In the genomic region with DNA sequence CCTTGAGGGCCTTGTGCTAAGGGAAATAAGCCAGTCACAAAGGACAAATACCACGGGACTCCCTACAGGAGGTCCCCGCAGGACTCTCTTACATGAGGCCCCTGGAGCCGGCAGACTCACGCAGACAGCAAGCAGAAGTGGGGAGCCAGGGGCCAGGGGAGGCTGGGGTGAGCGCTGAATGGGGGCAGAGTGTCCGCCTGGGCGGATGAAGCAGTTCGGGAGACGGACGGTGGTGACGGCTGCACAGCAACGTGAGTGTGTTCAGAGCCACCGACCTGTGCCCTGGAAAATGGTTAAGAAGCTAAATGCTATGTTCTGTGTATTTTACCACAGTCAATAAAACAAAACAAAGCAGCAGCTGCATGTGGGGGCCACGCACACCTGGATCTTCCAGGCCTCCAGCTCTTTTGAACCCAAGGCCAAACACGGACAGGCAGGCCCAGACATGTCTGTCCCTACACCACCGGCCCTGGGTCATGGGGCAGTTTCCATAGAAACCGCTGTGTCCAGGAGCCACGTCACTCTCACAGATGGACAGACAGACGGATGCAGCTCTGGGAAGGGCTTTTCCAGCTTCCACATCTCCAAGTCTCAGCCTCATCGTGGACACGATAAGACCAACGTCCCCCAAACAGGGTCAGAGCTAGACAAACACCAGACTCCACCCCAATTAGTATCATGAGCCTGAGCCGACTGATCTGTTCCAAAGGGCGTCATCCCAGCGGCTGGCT, we compare ENCODE assay signal across 2 cellular contexts.
TF ChIP-seq lines count a peak whose summit lies in the region.

No MANE protein-coding gene starts in this region.

TF ChIP-seq in GM23338, 12 proteins besides CTCF, POLR2A, EP300 and RAD21 (continued from another document):
- TF ChIP-seq, protein P1, sequence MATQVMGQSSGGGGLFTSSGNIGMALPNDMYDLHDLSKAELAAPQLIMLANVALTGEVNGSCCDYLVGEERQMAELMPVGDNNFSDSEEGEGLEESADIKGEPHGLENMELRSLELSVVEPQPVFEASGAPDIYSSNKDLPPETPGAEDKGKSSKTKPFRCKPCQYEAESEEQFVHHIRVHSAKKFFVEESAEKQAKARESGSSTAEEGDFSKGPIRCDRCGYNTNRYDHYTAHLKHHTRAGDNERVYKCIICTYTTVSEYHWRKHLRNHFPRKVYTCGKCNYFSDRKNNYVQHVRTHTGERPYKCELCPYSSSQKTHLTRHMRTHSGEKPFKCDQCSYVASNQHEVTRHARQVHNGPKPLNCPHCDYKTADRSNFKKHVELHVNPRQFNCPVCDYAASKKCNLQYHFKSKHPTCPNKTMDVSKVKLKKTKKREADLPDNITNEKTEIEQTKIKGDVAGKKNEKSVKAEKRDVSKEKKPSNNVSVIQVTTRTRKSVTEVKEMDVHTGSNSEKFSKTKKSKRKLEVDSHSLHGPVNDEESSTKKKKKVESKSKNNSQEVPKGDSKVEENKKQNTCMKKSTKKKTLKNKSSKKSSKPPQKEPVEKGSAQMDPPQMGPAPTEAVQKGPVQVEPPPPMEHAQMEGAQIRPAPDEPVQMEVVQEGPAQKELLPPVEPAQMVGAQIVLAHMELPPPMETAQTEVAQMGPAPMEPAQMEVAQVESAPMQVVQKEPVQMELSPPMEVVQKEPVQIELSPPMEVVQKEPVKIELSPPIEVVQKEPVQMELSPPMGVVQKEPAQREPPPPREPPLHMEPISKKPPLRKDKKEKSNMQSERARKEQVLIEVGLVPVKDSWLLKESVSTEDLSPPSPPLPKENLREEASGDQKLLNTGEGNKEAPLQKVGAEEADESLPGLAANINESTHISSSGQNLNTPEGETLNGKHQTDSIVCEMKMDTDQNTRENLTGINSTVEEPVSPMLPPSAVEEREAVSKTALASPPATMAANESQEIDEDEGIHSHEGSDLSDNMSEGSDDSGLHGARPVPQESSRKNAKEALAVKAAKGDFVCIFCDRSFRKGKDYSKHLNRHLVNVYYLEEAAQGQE (IDR thresholded peaks at IDR 0.05; ENCODE audit: unreplicated experiment) = no peak
- TF ChIP-seq ZNF331 (CRISPR knock-in tag; IDR thresholded peaks at IDR 0.05; ENCODE audit: low read depth) (no peak), ZNF114 (CRISPR knock-in tag; IDR thresholded peaks at IDR 0.05) (no peak)
- TF ChIP-seq, protein P2, sequence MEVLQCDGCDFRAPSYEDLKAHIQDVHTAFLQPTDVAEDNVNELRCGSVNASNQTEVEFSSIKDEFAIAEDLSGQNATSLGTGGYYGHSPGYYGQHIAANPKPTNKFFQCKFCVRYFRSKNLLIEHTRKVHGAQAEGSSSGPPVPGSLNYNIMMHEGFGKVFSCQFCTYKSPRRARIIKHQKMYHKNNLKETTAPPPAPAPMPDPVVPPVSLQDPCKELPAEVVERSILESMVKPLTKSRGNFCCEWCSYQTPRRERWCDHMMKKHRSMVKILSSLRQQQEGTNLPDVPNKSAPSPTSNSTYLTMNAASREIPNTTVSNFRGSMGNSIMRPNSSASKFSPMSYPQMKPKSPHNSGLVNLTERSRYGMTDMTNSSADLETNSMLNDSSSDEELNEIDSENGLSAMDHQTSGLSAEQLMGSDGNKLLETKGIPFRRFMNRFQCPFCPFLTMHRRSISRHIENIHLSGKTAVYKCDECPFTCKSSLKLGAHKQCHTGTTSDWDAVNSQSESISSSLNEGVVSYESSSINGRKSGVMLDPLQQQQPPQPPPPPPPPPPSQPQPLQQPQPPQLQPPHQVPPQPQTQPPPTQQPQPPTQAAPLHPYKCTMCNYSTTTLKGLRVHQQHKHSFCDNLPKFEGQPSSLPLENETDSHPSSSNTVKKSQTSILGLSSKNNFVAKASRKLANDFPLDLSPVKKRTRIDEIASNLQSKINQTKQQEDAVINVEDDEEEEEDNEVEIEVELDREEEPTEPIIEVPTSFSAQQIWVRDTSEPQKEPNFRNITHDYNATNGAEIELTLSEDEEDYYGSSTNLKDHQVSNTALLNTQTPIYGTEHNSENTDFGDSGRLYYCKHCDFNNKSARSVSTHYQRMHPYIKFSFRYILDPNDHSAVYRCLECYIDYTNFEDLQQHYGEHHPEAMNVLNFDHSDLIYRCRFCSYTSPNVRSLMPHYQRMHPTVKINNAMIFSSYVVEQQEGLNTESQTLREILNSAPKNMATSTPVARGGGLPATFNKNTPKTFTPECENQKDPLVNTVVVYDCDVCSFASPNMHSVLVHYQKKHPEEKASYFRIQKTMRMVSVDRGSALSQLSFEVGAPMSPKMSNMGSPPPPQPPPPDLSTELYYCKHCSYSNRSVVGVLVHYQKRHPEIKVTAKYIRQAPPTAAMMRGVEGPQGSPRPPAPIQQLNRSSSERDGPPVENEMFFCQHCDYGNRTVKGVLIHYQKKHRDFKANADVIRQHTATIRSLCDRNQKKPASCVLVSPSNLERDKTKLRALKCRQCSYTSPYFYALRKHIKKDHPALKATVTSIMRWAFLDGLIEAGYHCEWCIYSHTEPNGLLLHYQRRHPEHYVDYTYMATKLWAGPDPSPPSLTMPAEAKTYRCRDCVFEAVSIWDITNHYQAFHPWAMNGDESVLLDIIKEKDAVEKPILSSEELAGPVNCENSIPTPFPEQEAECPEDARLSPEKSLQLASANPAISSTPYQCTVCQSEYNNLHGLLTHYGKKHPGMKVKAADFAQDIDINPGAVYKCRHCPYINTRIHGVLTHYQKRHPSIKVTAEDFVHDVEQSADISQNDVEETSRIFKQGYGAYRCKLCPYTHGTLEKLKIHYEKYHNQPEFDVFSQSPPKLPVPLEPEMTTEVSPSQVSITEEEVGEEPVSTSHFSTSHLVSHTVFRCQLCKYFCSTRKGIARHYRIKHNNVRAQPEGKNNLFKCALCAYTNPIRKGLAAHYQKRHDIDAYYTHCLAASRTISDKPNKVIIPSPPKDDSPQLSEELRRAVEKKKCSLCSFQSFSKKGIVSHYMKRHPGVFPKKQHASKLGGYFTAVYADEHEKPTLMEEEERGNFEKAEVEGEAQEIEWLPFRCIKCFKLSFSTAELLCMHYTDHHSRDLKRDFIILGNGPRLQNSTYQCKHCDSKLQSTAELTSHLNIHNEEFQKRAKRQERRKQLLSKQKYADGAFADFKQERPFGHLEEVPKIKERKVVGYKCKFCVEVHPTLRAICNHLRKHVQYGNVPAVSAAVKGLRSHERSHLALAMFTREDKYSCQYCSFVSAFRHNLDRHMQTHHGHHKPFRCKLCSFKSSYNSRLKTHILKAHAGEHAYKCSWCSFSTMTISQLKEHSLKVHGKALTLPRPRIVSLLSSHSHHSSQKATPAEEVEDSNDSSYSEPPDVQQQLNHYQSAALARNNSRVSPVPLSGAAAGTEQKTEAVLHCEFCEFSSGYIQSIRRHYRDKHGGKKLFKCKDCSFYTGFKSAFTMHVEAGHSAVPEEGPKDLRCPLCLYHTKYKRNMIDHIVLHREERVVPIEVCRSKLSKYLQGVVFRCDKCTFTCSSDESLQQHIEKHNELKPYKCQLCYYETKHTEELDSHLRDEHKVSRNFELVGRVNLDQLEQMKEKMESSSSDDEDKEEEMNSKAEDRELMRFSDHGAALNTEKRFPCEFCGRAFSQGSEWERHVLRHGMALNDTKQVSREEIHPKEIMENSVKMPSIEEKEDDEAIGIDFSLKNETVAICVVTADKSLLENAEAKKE (CRISPR knock-in tag; IDR thresholded peaks at IDR 0.05) = no peak

TF ChIP-seq in neural cell, 6 proteins besides CTCF, POLR2A, EP300 and RAD21 (continued from another document):
- TF ChIP-seq, protein P1 (IDR thresholded peaks at IDR 0.05; ENCODE audit: borderline replicate concordance) = no peak
TF ChIP-seq in neural cell: peak in this region for 0.
